In the genomic region with DNA sequence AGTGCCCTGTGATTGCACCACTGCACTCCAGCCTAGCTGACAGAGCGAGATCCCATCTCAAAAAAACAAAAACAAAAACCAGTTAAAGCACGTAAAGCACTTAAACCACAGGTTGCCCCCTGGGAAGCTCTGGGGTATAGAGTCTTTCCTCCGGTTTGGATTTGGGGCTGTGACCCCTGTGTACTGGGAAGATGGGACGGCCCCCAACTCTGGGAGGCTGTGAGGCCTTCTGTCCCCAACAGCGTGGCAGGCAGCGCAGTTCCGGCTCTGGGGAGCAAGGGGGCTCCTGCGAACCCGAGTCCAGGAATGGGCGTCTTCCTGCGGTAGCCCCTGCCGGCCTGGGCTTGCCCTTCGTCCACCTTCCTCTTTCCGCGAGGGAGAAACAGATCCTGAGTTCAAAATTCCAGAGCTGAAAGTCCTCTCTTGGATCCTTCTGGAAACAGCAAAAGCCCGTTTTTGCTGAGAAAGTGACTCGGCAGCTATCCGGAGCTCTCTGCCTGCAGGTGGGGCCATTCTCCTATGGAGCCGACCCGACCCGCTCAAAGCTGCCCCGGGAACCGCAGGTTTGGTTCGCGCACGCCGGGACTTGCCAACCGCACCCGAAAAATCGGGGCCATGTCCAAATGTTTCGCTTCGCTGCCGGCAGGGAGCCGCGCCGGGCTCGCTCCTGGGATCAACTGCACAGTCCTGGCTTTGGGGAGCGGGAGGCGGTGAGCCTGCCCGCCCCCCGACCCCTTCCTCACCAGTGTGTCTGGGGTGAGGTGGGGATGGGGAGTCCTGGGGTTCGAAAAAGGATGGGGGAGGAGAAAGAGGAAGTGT, we compare ENCODE assay signal across 9 cellular contexts. TPM values are rescaled to one million over a fixed set of nuclear protein-coding genes. Genes with fewer than 3 reads are reported as not detected.
DNase-seq lines count a peak whose midpoint lies in the region; ATAC-seq and TF ChIP-seq lines count a peak whose summit lies in the region.
"Had no signal": no experiment of that assay in that cellular context is flagged by ENCODE, and none has a peak within 500 bp of the region (broad histone marks: within the 10 kb centered on the region; RNA-seq: fewer than 3 reads in every experiment).

No MANE protein-coding gene starts in this region.

- no peaks in the 10 kb centered on the region for H3K9me3 Mint-ChIP-seq in activated CD8-positive, alpha-beta memory T cell treated with anti-CD3 and anti-CD28 coated beads, Interleukin-2, amount 10 ng/mL, durations not matched to agents 7 days and 5 days (ENCODE audit: low read depth)

- DNase-seq in D341Med (ENCODE audit: low spot score) (peak; percentile 79), LHCN-M2 (ENCODE audit: low read depth) (peak; percentile 42), epithelial cell of esophagus (ENCODE audit: low read depth) (peak; percentile 86), mucosa of gallbladder (ENCODE audit: low spot score) (peak; percentile 67), NCI-H2196 (lab: John Stamatoyannopoulos, UW; ENCODE audit: unreplicated experiment) (no peak)
- peak; percentile 72 for DNase-seq in activated CD8-positive, alpha-beta memory T cell treated with anti-CD3 and anti-CD28 coated beads, Interleukin-2, amount 10 ng/mL, durations not matched to agents 7 days and 5 days
- DNase-seq in stimulated activated CD8-positive, alpha-beta memory T cell treated with anti-CD3 and anti-CD28 coated beads, Interleukin-7, amount 100 ng/mL, for 4 hours (ENCODE audit: low read depth in 2 of 2) = peak; percentile 33 to 40

- H3K27ac Mint-ChIP-seq in activated CD8-positive, alpha-beta memory T cell treated with anti-CD3 and anti-CD28 coated beads, Interleukin-2, amount 10 ng/mL, durations not matched to agents 7 days and 5 days = no peak overlapping the region

- H3K4me3 ChIP-seq in epithelial cell of esophagus (ENCODE audit: low read length) = peak overlapping the region; percentile 31

- H3K27me3 Mint-ChIP-seq in activated CD8-positive, alpha-beta memory T cell treated with anti-CD3 and anti-CD28 coated beads, Interleukin-2, amount 10 ng/mL, durations not matched to agents 7 days and 5 days = peaks cover 17% of the 10 kb centered on the region

- CTCF ChIA-PET in activated CD8-positive, alpha-beta memory T cell treated with anti-CD3 and anti-CD28 coated beads, Interleukin-2, amount 10 ng/mL, durations not matched to agents 7 days and 5 days (lab: Charles Lee) = interaction anchor here (0.6 to 8.0 kb wide), 27 partner anchors 8 to 204 kb away, joined by 3 to 77 read pairs (median 3); partner anchors contain the start of genes CDC42EP2, DPF2, POLA2 and ZNHIT2

- TF ChIP-seq CTCF in epithelial cell of esophagus (IDR thresholded peaks at IDR 0.05; ENCODE audit: insufficient read depth, low read depth, low read length, missing control alignments) = peak; percentile 57

- peak overlapping the region; percentile 70 for H3K4me3 Mint-ChIP-seq in activated CD8-positive, alpha-beta memory T cell treated with anti-CD3 and anti-CD28 coated beads, Interleukin-2, amount 10 ng/mL, durations not matched to agents 7 days and 5 days

- ATAC-seq in activated CD8-positive, alpha-beta memory T cell treated with anti-CD3 and anti-CD28 coated beads, Interleukin-2, amount 10 ng/mL, durations not matched to agents 7 days and 5 days = peak; percentile 90
- no peak for ATAC-seq in GM18873 (IDR thresholded peaks at IDR 0.05; ENCODE audit: low FRiP score, unreplicated experiment)

- H3K36me3 Mint-ChIP-seq in activated CD8-positive, alpha-beta memory T cell treated with anti-CD3 and anti-CD28 coated beads, Interleukin-2, amount 10 ng/mL, durations not matched to agents 7 days and 5 days = peaks cover 1% of the 10 kb centered on the region

- H3K4me1 Mint-ChIP-seq in activated CD8-positive, alpha-beta memory T cell treated with anti-CD3 and anti-CD28 coated beads, Interleukin-2, amount 10 ng/mL, durations not matched to agents 7 days and 5 days = peaks cover 19% of the 10 kb centered on the region

RNA-seq across cellular contexts. Expression of gene POLA2, which starts 36.3 kb away (rescaled TPM):
- total RNA-seq in LHCN-M2 (2014; rRNA removed) = 30.0 and 33.4 TPM in 2 replicates
- polyA plus RNA-seq in LHCN-M2 (2012) = 19.5 TPM
- 10 to 100 TPM; 79.8 to 89.5 TPM for total RNA-seq in activated CD8-positive, alpha-beta memory T cell treated with anti-CD3 and anti-CD28 coated beads, Interleukin-2, amount 10 ng/mL, durations not matched to agents 7 days and 5 days
- total RNA-seq in mucosa of gallbladder = 8.7 TPM

RNA-seq across cellular contexts. Expression of gene CAPN1, which starts 43.8 kb away (rescaled TPM):
- 125 and 141 TPM in 2 replicates for total RNA-seq in LHCN-M2 (2014; rRNA removed)
- polyA plus RNA-seq in LHCN-M2 (2012) = 145 TPM
- 100 to 1,000 TPM; 137 to 174 TPM for total RNA-seq in activated CD8-positive, alpha-beta memory T cell treated with anti-CD3 and anti-CD28 coated beads, Interleukin-2, amount 10 ng/mL, durations not matched to agents 7 days and 5 days
- 287 TPM for total RNA-seq in mucosa of gallbladder

RNA-seq across cellular contexts. Expression of gene SPDYC, which starts 55.5 kb away (rescaled TPM):
- not detected in 2 replicates for total RNA-seq in LHCN-M2 (2014; rRNA removed)
- 0.06 TPM for polyA plus RNA-seq in LHCN-M2 (2012)
- total RNA-seq in activated CD8-positive, alpha-beta memory T cell treated with anti-CD3 and anti-CD28 coated beads, Interleukin-2, amount 10 ng/mL, durations not matched to agents 7 days and 5 days = not detected
- total RNA-seq in mucosa of gallbladder = not detected
- total RNA-seq: SK-MEL-5 had no signal
